ENCODE assay signal across 19 cellular contexts in the genomic region with DNA sequence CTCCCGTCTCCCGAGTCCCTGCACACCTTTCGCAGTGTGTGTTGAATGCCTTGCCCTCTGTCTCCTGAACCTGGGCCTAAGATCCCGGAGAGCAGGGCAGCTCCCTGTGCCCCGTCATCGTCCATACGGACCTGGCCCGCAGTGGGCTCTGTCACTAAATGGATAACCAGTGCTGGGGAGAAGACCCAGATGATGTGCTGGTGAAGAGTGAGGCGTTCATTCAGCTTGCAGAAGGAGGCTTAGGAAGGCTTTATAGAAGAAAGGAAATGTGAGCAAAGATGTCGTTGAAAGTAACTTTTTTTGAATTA. TPM values are rescaled to one million over a fixed set of nuclear protein-coding genes. Genes with fewer than 3 reads are reported as not detected.
A peak's percentile ranks its signal among the peaks of the same experiment; 100 is the strongest.
DNase-seq lines count a peak whose midpoint lies in the region; ATAC-seq, FAIRE-seq and TF ChIP-seq lines count a peak whose summit lies in the region.
"Had no signal": no experiment of that assay in that cellular context is flagged by ENCODE, and none has a peak within 500 bp of the region (broad histone marks: within the 10 kb centered on the region; RNA-seq: fewer than 3 reads in every experiment).

No MANE protein-coding gene starts in this region.

- H2AFZ ChIP-seq in trophoblast cell (ENCODE audit: insufficient read depth, low read length, poor library complexity) (no peak overlapping the region), hepatocyte (no peak overlapping the region)
- H2AFZ ChIP-seq: PC-9 had no signal

- ATAC-seq in activated T-helper 17 cell treated with anti-CD3 and anti-CD28 coated beads, Interleukin-2, amount 50 U/mL, for 72 hours (replicated peaks) = no peak
- no peak for ATAC-seq in pancreas
- ATAC-seq: K562 had no signal

- WGBS in trophoblast cell (ENCODE audit: extremely low coverage, insufficient coverage, insufficient read length) = no CpG with 5 or more reads among the region's 10 CpGs
- 93 to 95% methylated on average over 10 of the region's 10 CpGs for WGBS in pancreas, 2 donors
- 95% methylated on average over 10 of the region's 10 CpGs for WGBS in hepatocyte (ENCODE audit: low lambda C conversion rate, missing lambda C conversion rate)

- POLR2A ChIA-PET in activated CD4-positive, alpha-beta memory T cell treated with anti-CD3 and anti-CD28 coated beads for 36 hours (lab: Charles Lee) = interaction anchor here (1.0 to 1.2 kb wide), 2 partner anchors 38 to 165 kb away, joined by 3 read pairs; no protein-coding TSS in a partner anchor
- POLR2A ChIA-PET in activated CD4-positive, alpha-beta memory T cell treated with anti-CD3 and anti-CD28 coated beads, Interleukin-2, amount 10 ng/mL, durations not matched to agents 7 days and 5 days (lab: Charles Lee) = no interaction called here
- POLR2A ChIA-PET in CD4-positive, alpha-beta memory T cell (lab: Charles Lee; ENCODE audit: partially characterized antibody) = interaction anchor here (0.9 kb wide), 1 partner anchor 38 kb away, joined by 3 read pairs; no protein-coding TSS in a partner anchor

- peaks cover 12% of the 10 kb centered on the region for H3K4me1 ChIP-seq in CD4-positive, alpha-beta memory T cell (ENCODE audit: insufficient read depth, low read length)
- H3K4me1 ChIP-seq in trophoblast cell (ENCODE audit: control insufficient read depth in 1 of 2, insufficient read depth in 2 of 2, low read length in 2 of 2) (peaks cover 3 to 6% of the 10 kb centered on the region in 2 experiments), pancreas (no peaks in the 10 kb centered on the region), hepatocyte (ENCODE audit: insufficient read depth) (no peaks in the 10 kb centered on the region)

- H3K9ac ChIP-seq in trophoblast cell (ENCODE audit: low read length) = no peak overlapping the region

- no peak overlapping the region for H3K4me3 Mint-ChIP-seq in activated CD4-positive, alpha-beta memory T cell treated with anti-CD3 and anti-CD28 coated beads for 36 hours
- H3K4me3 Mint-ChIP-seq in activated CD4-positive, alpha-beta memory T cell treated with anti-CD3 and anti-CD28 coated beads, Interleukin-2, amount 10 ng/mL, durations not matched to agents 7 days and 5 days = no peak overlapping the region
- H3K4me3 Mint-ChIP-seq in CD4-positive, alpha-beta memory T cell = peak overlapping the region in 1 of 8 donors; percentile 4
- H3K4me3 Mint-ChIP-seq in activated T-helper 17 cell treated with anti-CD3 and anti-CD28 coated beads, Interleukin-2, amount 50 U/mL, for 72 hours = peak overlapping the region; percentile 11
- H3K4me3 Mint-ChIP-seq: B cell; CD8-positive, alpha-beta memory T cell had no signal

- H3K79me1 ChIP-seq in trophoblast cell (ENCODE audit: low read length) = peaks cover 9% of the 10 kb centered on the region

- H3K27me3 ChIP-seq in CD4-positive, alpha-beta memory T cell (ENCODE audit: insufficient read depth, low read length) = no peaks in the 10 kb centered on the region
- H3K27me3 ChIP-seq in trophoblast cell (ENCODE audit: insufficient read depth, low read length) = no peaks in the 10 kb centered on the region
- H3K27me3 ChIP-seq in pancreas = no peaks in the 10 kb centered on the region
- no peaks in the 10 kb centered on the region for H3K27me3 ChIP-seq in hepatocyte

- H3K27ac ChIP-seq in CD4-positive, alpha-beta memory T cell (ENCODE audit: low read depth, low read length) = no peak overlapping the region
- H3K27ac ChIP-seq in trophoblast cell (ENCODE audit: low read depth, low read length) = no peak overlapping the region
- H3K27ac ChIP-seq in pancreas = no peak overlapping the region
- H3K27ac ChIP-seq in hepatocyte = no peak overlapping the region
- H3K27ac ChIP-seq: HL-60, PC-9 had no signal

- H4K8ac ChIP-seq in trophoblast cell (ENCODE audit: low read depth, low read length) = no peak overlapping the region

- no peak overlapping the region for H3K4me3 ChIP-seq in CD4-positive, alpha-beta memory T cell (ENCODE audit: low read length in 2 of 2)
- no peak overlapping the region for H3K4me3 ChIP-seq in trophoblast cell (ENCODE audit: low read depth, low read length)
- no peak overlapping the region for H3K4me3 ChIP-seq in pancreas
- H3K4me3 ChIP-seq in hepatocyte = no peak overlapping the region
- H3K4me3 ChIP-seq: K562, PC-9 had no signal

- peaks cover 47% of the 10 kb centered on the region for H3K36me3 Mint-ChIP-seq in activated CD4-positive, alpha-beta memory T cell treated with anti-CD3 and anti-CD28 coated beads for 36 hours
- peaks cover 56% of the 10 kb centered on the region for H3K36me3 Mint-ChIP-seq in activated CD4-positive, alpha-beta memory T cell treated with anti-CD3 and anti-CD28 coated beads, Interleukin-2, amount 10 ng/mL, durations not matched to agents 7 days and 5 days (ENCODE audit: low read depth)
- peaks cover 28 to 34% of the 10 kb centered on the region in 2 donors for H3K36me3 Mint-ChIP-seq in CD4-positive, alpha-beta memory T cell
- H3K36me3 Mint-ChIP-seq in activated T-helper 17 cell treated with anti-CD3 and anti-CD28 coated beads, Interleukin-2, amount 50 U/mL, for 72 hours (ENCODE audit: low read depth) = peaks cover 88% of the 10 kb centered on the region

- H3K36me3 ChIP-seq in CD4-positive, alpha-beta memory T cell (ENCODE audit: insufficient read depth, low read length) = peaks cover 13% of the 10 kb centered on the region
- H3K36me3 ChIP-seq in trophoblast cell (ENCODE audit: control insufficient read depth in 1 of 2, insufficient read depth in 2 of 2, low read length in 2 of 2) = peaks cover 35 to 43% of the 10 kb centered on the region in 2 experiments
- peaks cover 0 to 27% (median 5%) of the 10 kb centered on the region in 3 donors for H3K36me3 ChIP-seq in pancreas
- no peaks in the 10 kb centered on the region for H3K36me3 ChIP-seq in hepatocyte (replicated peaks; ENCODE audit: insufficient read depth, low read depth)

- H4K91ac ChIP-seq in trophoblast cell (ENCODE audit: low read depth, low read length) = peak overlapping the region; percentile 30

- CTCF ChIA-PET in activated CD4-positive, alpha-beta memory T cell treated with anti-CD3 and anti-CD28 coated beads for 36 hours (lab: Charles Lee) = interaction anchor here (1.4 kb wide), 1 partner anchor 165 kb away, joined by 4 read pairs; no protein-coding TSS in a partner anchor
- CTCF ChIA-PET in activated CD4-positive, alpha-beta memory T cell treated with anti-CD3 and anti-CD28 coated beads, Interleukin-2, amount 10 ng/mL, durations not matched to agents 7 days and 5 days (lab: Charles Lee) = no interaction called here
- CTCF ChIA-PET in CD4-positive, alpha-beta memory T cell (lab: Charles Lee; ENCODE audit: partially characterized antibody) = interaction anchor here (2.6 kb wide), 1 partner anchor 164 kb away, joined by 11 read pairs; no protein-coding TSS in a partner anchor

- H3K14ac ChIP-seq in trophoblast cell (ENCODE audit: low read length) = peak overlapping the region; percentile 16

- peaks cover 25% of the 10 kb centered on the region for H3K4me1 Mint-ChIP-seq in activated CD4-positive, alpha-beta memory T cell treated with anti-CD3 and anti-CD28 coated beads for 36 hours (ENCODE audit: low read depth)
- peaks cover 29% of the 10 kb centered on the region for H3K4me1 Mint-ChIP-seq in activated CD4-positive, alpha-beta memory T cell treated with anti-CD3 and anti-CD28 coated beads, Interleukin-2, amount 10 ng/mL, durations not matched to agents 7 days and 5 days
- H3K4me1 Mint-ChIP-seq in CD4-positive, alpha-beta memory T cell = peaks cover 12 to 22% (median 13%) of the 10 kb centered on the region in 4 donors
- H3K4me1 Mint-ChIP-seq in activated T-helper 17 cell treated with anti-CD3 and anti-CD28 coated beads, Interleukin-2, amount 50 U/mL, for 72 hours = peaks cover 22% of the 10 kb centered on the region

- no peak for FAIRE-seq in pancreas (lab: Jason Lieb, UNC)
- FAIRE-seq: H54 had no signal

- TF ChIP-seq CTCF in pancreas (IDR thresholded peaks at IDR 0.05) (no peak), hepatocyte (IDR thresholded peaks at IDR 0.05; ENCODE audit: poor library complexity) (no peak)

- no peak overlapping the region for H4K12ac ChIP-seq in trophoblast cell (ENCODE audit: low read depth, low read length)

- no peak overlapping the region for H2BK120ac ChIP-seq in trophoblast cell (ENCODE audit: insufficient read depth, low read length, poor library complexity)

- H3K23ac ChIP-seq in trophoblast cell (ENCODE audit: low read length) = no peak overlapping the region

- H3K4me2 ChIP-seq in trophoblast cell (ENCODE audit: low read length) (no peak overlapping the region), hepatocyte (no peak overlapping the region)
- H3K4me2 ChIP-seq: PC-9 had no signal

- intact Hi-C loops in activated CD4-positive, alpha-beta memory T cell treated with anti-CD3 and anti-CD28 coated beads for 36 hours (cut with micrococcal nuclease) = no loop called here
- intact Hi-C loops in CD4-positive, alpha-beta memory T cell (cut with micrococcal nuclease) = no loop called here
- intact Hi-C loops in pancreas (cut with DNase I) = no loop called here

- H4K20me1 ChIP-seq in hepatocyte (ENCODE audit: insufficient read depth, poor library complexity, severe bottlenecking) = no peaks in the 10 kb centered on the region

- no peak overlapping the region for H3K18ac ChIP-seq in trophoblast cell (ENCODE audit: low read length)

- no peaks in the 10 kb centered on the region for H3K79me2 ChIP-seq in trophoblast cell (ENCODE audit: control insufficient read depth, insufficient read depth, low read length, poor library complexity)
- H3K79me2 ChIP-seq in hepatocyte = no peaks in the 10 kb centered on the region

- no peak overlapping the region for H3K4ac ChIP-seq in trophoblast cell (ENCODE audit: low read depth, low read length)

- H3K27ac Mint-ChIP-seq in activated CD4-positive, alpha-beta memory T cell treated with anti-CD3 and anti-CD28 coated beads for 36 hours = peak overlapping the region; percentile 21
- H3K27ac Mint-ChIP-seq in activated CD4-positive, alpha-beta memory T cell treated with anti-CD3 and anti-CD28 coated beads, Interleukin-2, amount 10 ng/mL, durations not matched to agents 7 days and 5 days = no peak overlapping the region
- H3K27ac Mint-ChIP-seq in CD4-positive, alpha-beta memory T cell = peak overlapping the region in 4 of 7 donors; percentile 41 to 73 (median 52)
- H3K27ac Mint-ChIP-seq in activated T-helper 17 cell treated with anti-CD3 and anti-CD28 coated beads, Interleukin-2, amount 50 U/mL, for 72 hours = peak overlapping the region; percentile 93
- H3K27ac Mint-ChIP-seq: B cell had no signal

- H3K9me3 Mint-ChIP-seq in activated CD4-positive, alpha-beta memory T cell treated with anti-CD3 and anti-CD28 coated beads for 36 hours = peaks cover 4% of the 10 kb centered on the region
- H3K9me3 Mint-ChIP-seq in activated CD4-positive, alpha-beta memory T cell treated with anti-CD3 and anti-CD28 coated beads, Interleukin-2, amount 10 ng/mL, durations not matched to agents 7 days and 5 days = no peaks in the 10 kb centered on the region
- H3K9me3 Mint-ChIP-seq in CD4-positive, alpha-beta memory T cell = no peaks in the 10 kb centered on the region
- no peaks in the 10 kb centered on the region for H3K9me3 Mint-ChIP-seq in activated T-helper 17 cell treated with anti-CD3 and anti-CD28 coated beads, Interleukin-2, amount 50 U/mL, for 72 hours
- H3K9me3 Mint-ChIP-seq: CD8-positive, alpha-beta memory T cell had no signal

- peak overlapping the region; percentile 91 for H2BK12ac ChIP-seq in trophoblast cell (ENCODE audit: low read length)

- no peaks in the 10 kb centered on the region for H3K9me3 ChIP-seq in CD4-positive, alpha-beta memory T cell (ENCODE audit: control insufficient read depth in 1 of 2, low read length in 2 of 2)
- H3K9me3 ChIP-seq in trophoblast cell (ENCODE audit: insufficient read depth, low read depth, low read length) (no peaks in the 10 kb centered on the region), pancreas (no peaks in the 10 kb centered on the region), hepatocyte (ENCODE audit: low read depth) (no peaks in the 10 kb centered on the region)

- H2AK5ac ChIP-seq in trophoblast cell (ENCODE audit: low read length) = peak overlapping the region; percentile 49

- H3K27me3 Mint-ChIP-seq in activated CD4-positive, alpha-beta memory T cell treated with anti-CD3 and anti-CD28 coated beads for 36 hours = no peaks in the 10 kb centered on the region
- H3K27me3 Mint-ChIP-seq in activated CD4-positive, alpha-beta memory T cell treated with anti-CD3 and anti-CD28 coated beads, Interleukin-2, amount 10 ng/mL, durations not matched to agents 7 days and 5 days = no peaks in the 10 kb centered on the region
- H3K27me3 Mint-ChIP-seq in CD4-positive, alpha-beta memory T cell = no peaks in the 10 kb centered on the region
- no peaks in the 10 kb centered on the region for H3K27me3 Mint-ChIP-seq in activated T-helper 17 cell treated with anti-CD3 and anti-CD28 coated beads, Interleukin-2, amount 50 U/mL, for 72 hours
- H3K27me3 Mint-ChIP-seq: B cell; CD8-positive, alpha-beta memory T cell had no signal

- no peak overlapping the region for H2BK5ac ChIP-seq in trophoblast cell (ENCODE audit: low read depth, low read length, poor library complexity)

- H3K9me2 ChIP-seq in hepatocyte (replicated peaks; ENCODE audit: insufficient read depth) = no peaks in the 10 kb centered on the region

- DNase-seq in activated CD4-positive, alpha-beta memory T cell treated with anti-CD3 and anti-CD28 coated beads for 36 hours = no peak
- DNase-seq in activated CD4-positive, alpha-beta memory T cell treated with anti-CD3 and anti-CD28 coated beads, Interleukin-2, amount 10 ng/mL, durations not matched to agents 7 days and 5 days = no peak
- no peak for DNase-seq in CD4-positive, alpha-beta memory T cell
- DNase-seq in trophoblast cell (no peak), pancreas (no peak), hepatocyte (ENCODE audit: low spot score) (no peak)
- no peak for DNase-seq in NK-92 treated with Interleukin-12 subunit alpha and Interleukin-12 subunit beta, amount 100 ng/mL, for 24 hours (lab: John Stamatoyannopoulos, UW)
- DNase-seq: CD8-positive, alpha-beta memory T cell; NCI-H1048; NCI-H146; NCI-H2081 treated with DMSO at 0.1 percent for 48 hours; NCI-H226; NCI-H69; PC-9 had no signal

RNA-seq across cellular contexts. Expression of a gene that starts 34.4 kb away (rescaled TPM):
- total RNA-seq in activated CD4-positive, alpha-beta memory T cell treated with anti-CD3 and anti-CD28 coated beads for 36 hours = 10 to 100 TPM; 70.6 to 76.4 TPM
- 10 to 100 TPM; 66.8 to 69.4 TPM for total RNA-seq in activated CD4-positive, alpha-beta memory T cell treated with anti-CD3 and anti-CD28 coated beads, Interleukin-2, amount 10 ng/mL, durations not matched to agents 7 days and 5 days
- 10 to 100 TPM; 55.7 to 67.1 TPM for total RNA-seq in CD4-positive, alpha-beta memory T cell
- 10 to 100 TPM; 11.8 to 16.0 TPM for polyA plus RNA-seq in CD4-positive, alpha-beta memory T cell
- 100 to 1,000 TPM; 157 to 310 TPM for total RNA-seq in activated T-helper 17 cell treated with anti-CD3 and anti-CD28 coated beads, Interleukin-2, amount 50 U/mL, for 72 hours
- 45.0 and 46.4 TPM in 2 replicates for polyA plus RNA-seq in trophoblast cell (2013)
- 10 to 100 TPM; 10.0 to 28.4 (median 18.2) TPM for total RNA-seq in pancreas
- polyA plus RNA-seq in pancreas = 10 to 100 TPM; 10.9 to 11.8 TPM
- 15.4 and 21.6 TPM in 2 replicates for total RNA-seq in hepatocyte
- 26.2 and 35.2 TPM in 2 replicates for polyA plus RNA-seq in hepatocyte
